21 cellular contexts compared by ENCODE assay signal in the genomic region with DNA sequence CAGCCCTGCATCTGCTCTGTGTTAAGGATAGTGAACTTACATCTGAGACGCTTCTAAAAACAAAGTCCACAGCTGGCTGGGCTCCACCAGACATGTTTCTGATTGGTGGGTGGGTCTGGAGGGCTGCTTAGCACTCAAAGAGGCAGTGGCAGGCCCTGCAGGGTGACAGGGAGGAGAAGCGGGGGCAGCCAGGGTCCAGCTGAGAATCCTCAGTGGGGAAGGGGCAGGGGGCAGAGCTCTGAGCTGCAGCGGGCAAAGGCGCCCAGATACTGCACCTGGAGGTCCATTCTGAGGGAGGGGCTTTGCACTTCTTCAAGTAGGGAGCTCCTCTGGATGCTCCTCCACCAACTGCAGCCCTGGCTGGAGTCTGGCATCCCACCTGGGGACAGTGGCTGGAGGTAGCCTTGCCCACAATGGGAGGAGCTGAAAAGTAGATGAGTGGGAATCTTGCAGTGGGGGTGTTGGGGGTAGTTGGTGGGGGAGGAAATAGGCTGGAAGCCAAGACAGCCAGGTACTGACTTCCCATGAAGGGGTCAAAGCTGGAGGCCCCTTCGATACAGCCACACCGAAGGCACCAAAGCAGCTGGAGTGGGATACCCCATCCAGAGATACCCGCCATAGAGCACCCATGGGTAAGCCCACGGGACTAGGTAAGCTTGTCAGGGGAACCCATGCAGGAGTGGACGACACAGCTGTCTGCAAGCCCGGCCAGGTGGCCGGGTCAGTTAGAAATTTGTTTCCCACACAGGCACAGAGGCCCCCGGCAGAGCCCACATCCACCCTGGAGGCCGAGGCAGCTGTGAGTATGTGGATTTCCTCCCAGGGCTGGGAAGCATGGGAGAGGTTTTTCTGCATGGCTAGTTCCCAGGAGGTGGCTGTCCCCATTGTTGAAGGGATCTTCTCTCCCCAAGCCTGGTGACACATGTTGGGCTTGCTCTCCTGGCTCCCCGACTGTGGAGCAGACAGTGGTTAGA. TPM values are rescaled to one million over a fixed set of nuclear protein-coding genes. Genes with fewer than 3 reads are reported as not detected.
DNase-seq lines count a peak whose midpoint lies in the region; ATAC-seq, FAIRE-seq and TF ChIP-seq lines count a peak whose summit lies in the region.
"Had no signal": no experiment of that assay in that cellular context is flagged by ENCODE, and none has a peak within 500 bp of the region (broad histone marks: within the 10 kb centered on the region; RNA-seq: fewer than 3 reads in every experiment).

No MANE protein-coding gene starts in this region.

- RAD21 ChIA-PET in GM12878 (lab: Charles Lee; ENCODE audit: unreplicated experiment) = interaction anchor here (0.6 to 4.6 kb wide), 11 partner anchors 7 to 332 kb away, joined by 3 to 48 read pairs (median 4); no protein-coding TSS in a partner anchor

- DNase-seq in GM12878 (ENCODE audit: low read depth, low spot score) = no peak
- no peak for DNase-seq in neuronal stem cell (ENCODE audit: low spot score)
- no peak for DNase-seq in Peyer's patch
- DNase-seq in transverse colon = no peak
- DNase-seq: Caco-2, DMS53, MG63, NCI-H1092 treated with DMSO at 0.1 percent for 48 hours, NCI-H1694 treated with DMSO at 0.1 percent for 48 hours, NCI-H2107, NCI-H2227 treated with DMSO at 0.1 percent for 48 hours, NCI-H524, SHP77 treated with DMSO at 0.1 percent for 48 hours had no signal

- CTCF ChIA-PET in GM12878 (lab: Yijun Ruan, JAX) = interaction anchor here (1.7 kb wide), 1 partner anchor 9 kb away, joined by 6 read pairs; no protein-coding TSS in a partner anchor

- H3K4me1 ChIP-seq in BLaER1 treated with 17β-estradiol and CSF1 and Interleukin-3, amounts not matched to agents 10 nM and 100 nM = peaks cover 72 to 84% (median 81%) of the 10 kb centered on the region in 10 experiments
- peaks cover 16% of the 10 kb centered on the region for H3K4me1 ChIP-seq in GM12878 (ENCODE audit: control insufficient read depth, insufficient read depth, low read length)
- H3K4me1 ChIP-seq in neuronal stem cell (ENCODE audit: control insufficient read depth in 2 of 2, insufficient read depth in 1 of 2, low read depth in 1 of 2, low read length in 2 of 2) = peaks cover 0 to 15% of the 10 kb centered on the region in 2 donors
- no peaks in the 10 kb centered on the region for H3K4me1 ChIP-seq in Peyer's patch
- H3K4me1 ChIP-seq in transverse colon = no peaks in the 10 kb centered on the region
- H3K4me1 ChIP-seq: Caco-2 had no signal

- intact Hi-C loops in GM12878 (cut with micrococcal nuclease; ENCODE audit: unreplicated experiment) = no loop called here
- intact Hi-C loops in transverse colon (cut with DNase I; ENCODE audit: low total_unique reads) = no loop called here

- BruUV-seq in GM12878 (replicated peaks; lab: Mats Ljungman, UMichigan) = no TSS peak

- no peak overlapping the region for H2BK120ac ChIP-seq in neuronal stem cell (ENCODE audit: low read depth, low read length)

- H4K91ac ChIP-seq in neuronal stem cell (ENCODE audit: low read depth, low read length, poor library complexity) = no peak overlapping the region

- no peak overlapping the region for H2BK15ac ChIP-seq in neuronal stem cell (ENCODE audit: low read length)

- POLR2A ChIA-PET in GM12878 (lab: Charles Lee) = interaction anchor here (0.6 to 2.0 kb wide), 5 partner anchors 8 to 466 kb away, joined by 3 to 20 read pairs (median 5); no protein-coding TSS in a partner anchor

- H3K79me2 ChIP-seq in GM12878 (ENCODE audit: control insufficient read depth, insufficient read depth, low read length) = no peaks in the 10 kb centered on the region

- no peak overlapping the region for H2BK5ac ChIP-seq in neuronal stem cell (ENCODE audit: low read length)

- no peak for TF ChIP-seq RAD21 in GM12878 (IDR thresholded peaks at IDR 0.05; ENCODE audit: insufficient read depth, low read depth, low read length)

- TF ChIP-seq EP300 in GM12878 (IDR thresholded peaks at IDR 0.05; ENCODE audit: borderline replicate concordance in 1 of 2, control insufficient read depth in 1 of 2, low read depth in 2 of 2, low read length in 2 of 2) (no peak), transverse colon (IDR thresholded peaks at IDR 0.05; ENCODE audit: low read depth) (no peak)

- peak overlapping the region; percentile 50 for H3K14ac ChIP-seq in neuronal stem cell (ENCODE audit: low read length)

- no peak overlapping the region for H2BK12ac ChIP-seq in neuronal stem cell (ENCODE audit: low read length)

- H3K9me3 ChIP-seq in BLaER1 treated with 17β-estradiol and CSF1 and Interleukin-3, amounts not matched to agents 10 nM and 100 nM (replicated peaks in 1 of 11) = peaks cover 19 to 21% (median 20%) of the 10 kb centered on the region in 11 experiments
- peaks cover 12% of the 10 kb centered on the region for H3K9me3 ChIP-seq in KOPT-K1 (ENCODE audit: insufficient read depth, low read length, poor library complexity, severe bottlenecking)
- peaks cover 2% of the 10 kb centered on the region; the same call in 2 of the 3 replicates for H3K9me3 ChIP-seq in GM12878 (replicated peaks; ENCODE audit: control insufficient read depth, insufficient read depth, low read length)
- H3K9me3 ChIP-seq in neuronal stem cell (replicated peaks in 1 of 2; ENCODE audit: control insufficient read depth in 2 of 2, insufficient read depth in 1 of 2, low read depth in 1 of 2, low read length in 2 of 2) = peaks cover 0 to 4% of the 10 kb centered on the region in 2 donors
- H3K9me3 ChIP-seq in Peyer's patch = no peaks in the 10 kb centered on the region
- no peaks in the 10 kb centered on the region for H3K9me3 ChIP-seq in transverse colon
- H3K9me3 ChIP-seq: Caco-2 had no signal

- in situ Hi-C loops in GM12878 (cut with MboI) = no loop called here
- in situ Hi-C loops in transverse colon (cut with MboI; ENCODE audit: low pct_ligation_motif_present in 1 of 4, low pct_unique_long_range_greater_than_20kb in 1 of 4, low sequenced_read_pairs in 3 of 4) = no loop called here

- ATAC-seq in GM12878 (no peak), GM19023 (IDR thresholded peaks at IDR 0.05; ENCODE audit: unreplicated experiment) (no peak), HG03565 (IDR thresholded peaks at IDR 0.05; ENCODE audit: unreplicated experiment) (no peak)
- ATAC-seq: GM23338 had no signal

- H2AFZ ChIP-seq in GM12878 (ENCODE audit: control insufficient read depth, low read depth, low read length) = no peak overlapping the region
- no peak overlapping the region for H2AFZ ChIP-seq in neuronal stem cell (ENCODE audit: low read length)
- H2AFZ ChIP-seq: GM23338 had no signal

- no peak overlapping the region for H2AK5ac ChIP-seq in neuronal stem cell (ENCODE audit: low read depth, low read length)

- no peak overlapping the region for H4K8ac ChIP-seq in neuronal stem cell (ENCODE audit: low read depth, low read length)

- TF ChIP-seq CTCF in GM12878 (IDR thresholded peaks at IDR 0.05 in 2 of 3, conservative IDR thresholded peaks at IDR 0.05 in 1 of 3; ENCODE audit: control insufficient read depth in 2 of 3, extremely low read depth in 1 of 3, insufficient read depth in 1 of 3, low read depth in 3 of 3, low read length in 3 of 3) (no peak), Peyer's patch (IDR thresholded peaks at IDR 0.05) (no peak), transverse colon (IDR thresholded peaks at IDR 0.05) (no peak)

- no peak for FAIRE-seq in GM12878 (lab: Jason Lieb, UNC)
- FAIRE-seq: RCC 7860 had no signal

- peaks cover 23 to 41% (median 31%) of the 10 kb centered on the region in 11 experiments; a peak in 21 of 22 replicates for H3K27me3 ChIP-seq in BLaER1 treated with 17β-estradiol and CSF1 and Interleukin-3, amounts not matched to agents 10 nM and 100 nM
- H3K27me3 ChIP-seq in GM12878 (replicated peaks in 1 of 2; ENCODE audit: control insufficient read depth in 2 of 2, insufficient read depth in 2 of 2, low read length in 1 of 2) (no peaks in the 10 kb centered on the region; a peak in 1 of 4 replicates), neuronal stem cell (ENCODE audit: control insufficient read depth in 3 of 3, insufficient read depth in 3 of 3, low read depth in 1 of 3, low read length in 3 of 3) (no peaks in the 10 kb centered on the region), Peyer's patch (no peaks in the 10 kb centered on the region), transverse colon (peaks cover 36% of the 10 kb centered on the region)
- H3K27me3 ChIP-seq: MG63 had no signal

- TF ChIP-seq POLR2A in GM12878 (IDR thresholded peaks at IDR 0.05; ENCODE audit: low read depth, low read length) = no peak
- no peak for TF ChIP-seq POLR2A in Peyer's patch (IDR thresholded peaks at IDR 0.05)
- TF ChIP-seq POLR2A in transverse colon (IDR thresholded peaks at IDR 0.05) = no peak

- no peaks in the 10 kb centered on the region for H4K20me1 ChIP-seq in BLaER1 treated with 17β-estradiol and CSF1 and Interleukin-3, amounts not matched to agents 10 nM and 100 nM
- no peaks in the 10 kb centered on the region for H4K20me1 ChIP-seq in GM12878 (ENCODE audit: control insufficient read depth, insufficient read depth)

- no peak overlapping the region for H3K23ac ChIP-seq in neuronal stem cell (ENCODE audit: low read depth, low read length, poor library complexity)

- peak overlapping the region in 6 of 11 experiments; percentile 18 to 78 (median 67); a peak in 8 of 22 replicates for H3K27ac ChIP-seq in BLaER1 treated with 17β-estradiol and CSF1 and Interleukin-3, amounts not matched to agents 10 nM and 100 nM
- H3K27ac ChIP-seq in KOPT-K1 (ENCODE audit: low read depth, low read length, poor library complexity, severe bottlenecking) = peak overlapping the region; percentile 86
- peak overlapping the region; percentile 11; the same call in 1 of the 2 replicates for H3K27ac ChIP-seq in GM12878 (ENCODE audit: control insufficient read depth, insufficient read depth)
- H3K27ac ChIP-seq in neuronal stem cell (replicated peaks; ENCODE audit: low read length) = no peak overlapping the region
- no peak overlapping the region for H3K27ac ChIP-seq in Peyer's patch
- H3K27ac ChIP-seq in transverse colon = no peak overlapping the region
- H3K27ac ChIP-seq: KMS-11 had no signal

- H3K36me3 ChIP-seq in BLaER1 treated with 17β-estradiol and CSF1 and Interleukin-3, amounts not matched to agents 10 nM and 100 nM = peaks cover 0 to 7% (median 0%) of the 10 kb centered on the region in 11 experiments; a peak in 1 of 22 replicates
- H3K36me3 ChIP-seq in KOPT-K1 (ENCODE audit: insufficient read depth, low read length) (no peaks in the 10 kb centered on the region), GM12878 (ENCODE audit: control insufficient read depth in 2 of 2, insufficient read depth in 2 of 2, low read length in 1 of 2) (no peaks in the 10 kb centered on the region), neuronal stem cell (replicated peaks in 1 of 2; ENCODE audit: control insufficient read depth in 2 of 2, insufficient read depth in 2 of 2, low read length in 2 of 2) (no peaks in the 10 kb centered on the region), Peyer's patch (no peaks in the 10 kb centered on the region), transverse colon (no peaks in the 10 kb centered on the region)
- H3K36me3 ChIP-seq: MG63 had no signal

- no peak overlapping the region for H3K18ac ChIP-seq in neuronal stem cell (ENCODE audit: low read length)

- H3K4me3 ChIP-seq in BLaER1 treated with 17β-estradiol and CSF1 and Interleukin-3, amounts not matched to agents 10 nM and 100 nM = peak overlapping the region in 3 of 10 experiments; percentile 17 to 24 (median 22); a peak in 3 of 20 replicates
- no peak overlapping the region for H3K4me3 ChIP-seq in GM12878
- H3K4me3 ChIP-seq in neuronal stem cell (ENCODE audit: low read length in 2 of 2) = no peak overlapping the region
- no peak overlapping the region for H3K4me3 ChIP-seq in Peyer's patch
- no peak overlapping the region for H3K4me3 ChIP-seq in transverse colon
- H3K4me3 ChIP-seq: GM23338, MG63 had no signal

- no peak overlapping the region for H3K4ac ChIP-seq in neuronal stem cell (ENCODE audit: low read length)

- peak overlapping the region in 4 of 11 experiments; percentile 1 to 38 (median 13); a peak in 4 of 22 replicates for H3K9ac ChIP-seq in BLaER1 treated with 17β-estradiol and CSF1 and Interleukin-3, amounts not matched to agents 10 nM and 100 nM
- no peak overlapping the region for H3K9ac ChIP-seq in GM12878 (ENCODE audit: control insufficient read depth, insufficient read depth, low read length)
- no peak overlapping the region for H3K9ac ChIP-seq in neuronal stem cell (ENCODE audit: low read depth, low read length, poor library complexity)
- H3K9ac ChIP-seq: KMS-11 had no signal

- WGBS in GM12878 (ENCODE audit: insufficient coverage, insufficient replicate concordance, low lambda C conversion rate, missing lambda C conversion rate) = 27% methylated on average over 14 of the region's 14 CpGs
- no CpG with 5 or more reads among the region's 14 CpGs for WGBS in neuronal stem cell (ENCODE audit: extremely low coverage in 2 of 2, insufficient read length in 2 of 2, insufficient replicate concordance in 1 of 2), 2 donors
- 44 to 60% methylated on average over 1 to 14 of the region's 14 CpGs for WGBS in transverse colon (ENCODE audit: low coverage in 1 of 2), 2 donors

- H3K79me1 ChIP-seq in neuronal stem cell (ENCODE audit: low read depth, low read length) = no peaks in the 10 kb centered on the region

- peak overlapping the region; percentile 65 to 91 (median 88) for H3K4me2 ChIP-seq in BLaER1 treated with 17β-estradiol and CSF1 and Interleukin-3, amounts not matched to agents 10 nM and 100 nM
- H3K4me2 ChIP-seq in GM12878 (ENCODE audit: control insufficient read depth, insufficient read depth) (no peak overlapping the region), neuronal stem cell (ENCODE audit: insufficient read depth, low read length, poor library complexity, severe bottlenecking) (no peak overlapping the region)
- H3K4me2 ChIP-seq: GM23338, KMS-11 had no signal

- SMC1A ChIA-PET in GM12878 (lab: Charles Lee; ENCODE audit: uncharacterized antibody, unreplicated experiment) = interaction anchor here (0.7 to 2.9 kb wide), 10 partner anchors 9 to 87 kb away, joined by 3 to 39 read pairs (median 5); no protein-coding TSS in a partner anchor

RNA-seq across cellular contexts. Expression of gene PRR23E, which starts 28.4 kb away (rescaled TPM):
- not detected in 2 replicates for total RNA-seq in GM12878 (2013; cell fraction: nucleolus; rRNA removed)
- total RNA-seq in GM12878 (2014; rRNA removed) (not detected in 2 replicates), GM12878 (2014; rRNA removed; fragmentation: Illumina TruSeq; extraction: Trizol) (not detected in 2 replicates), GM12878 (2021) (not detected in 2 replicates), Peyer's patch (not detected), transverse colon (not detected)
- polyA plus RNA-seq in GM12878 (2011; ENCODE audit: low read depth) = not detected
- polyA plus RNA-seq in GM12878 (2011; rRNA removed) (not detected in 2 replicates), GM12878 (2014; fragmentation: Illumina TruSeq; extraction: Trizol) (not detected in 2 replicates), GM12878 (2014; fragmentation: Nextera tagmentation; extraction: Ambion mirVana) (not detected), GM12878 (2014; rRNA removed) (not detected in 2 replicates), GM12878 (2016; fragmentation: Nextera tagmentation; extraction: Ambion mirVana) (not detected)
- polyA plus RNA-seq in GM12878 (2011; cell fraction: cytosol; rRNA removed) = not detected in 2 replicates
- polyA plus RNA-seq in GM12878 (2011; cell fraction: nucleus; rRNA removed) = not detected in 2 replicates
- not detected in 2 replicates for polyA plus RNA-seq in GM12878 (2012)
- not detected in 2 replicates for polyA minus RNA-seq in GM12878 (2011; rRNA and poly(A)+ RNA removed)
- not detected in 2 replicates for polyA minus RNA-seq in GM12878 (2011; cell fraction: cytosol; rRNA and poly(A)+ RNA removed)
- not detected in 2 replicates for polyA minus RNA-seq in GM12878 (2011; cell fraction: nucleus; rRNA and poly(A)+ RNA removed)
- not detected for polyA plus RNA-seq in neuronal stem cell (2013, experiment 1 of 2)
- polyA plus RNA-seq in neuronal stem cell (2013, experiment 2 of 2) = not detected
- total RNA-seq: A673, Caco-2, GM23338 had no signal
- polyA plus RNA-seq: GM23338 had no signal

Comparison
In these comparisons a context has a peak if more than half of its experiments do, and no peak if none do; other contexts are left out.
1. H3K27ac ChIP-seq: peak in BLaER1 treated with 17β-estradiol and CSF1 and Interleukin-3, amounts not matched to agents 10 nM and 100 nM (6 of 11), KOPT-K1 (single experiment) and GM12878 (single experiment); none in neuronal stem cell (single experiment), Peyer's patch (0 of 4) and transverse colon (0 of 4).
2. H3K4me2 ChIP-seq: peak in BLaER1 treated with 17β-estradiol and CSF1 and Interleukin-3, amounts not matched to agents 10 nM and 100 nM (11 of 11); none in GM12878 (single experiment) and neuronal stem cell (single experiment).